In the genomic region with DNA sequence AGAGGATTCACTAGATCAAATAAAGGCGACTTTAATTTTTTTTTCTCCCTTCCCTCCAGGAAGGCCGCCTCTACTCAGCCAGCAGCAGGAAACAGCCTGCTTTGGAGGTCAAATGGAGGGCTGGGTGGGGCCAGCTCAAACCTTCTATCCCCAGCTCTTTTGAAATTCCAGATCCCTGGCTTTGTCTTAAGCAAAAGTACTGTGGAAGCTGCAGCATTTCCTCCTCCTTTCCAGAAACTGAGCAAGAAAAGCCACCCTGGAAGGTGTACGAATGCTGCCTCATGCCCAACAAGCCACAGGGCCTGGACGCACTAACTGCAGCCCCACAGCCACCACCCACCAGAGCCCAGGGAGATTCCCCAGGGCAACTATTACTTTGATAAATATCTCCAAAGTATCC, we compare ENCODE assay signal across 16 cellular contexts. TPM values are rescaled to one million over a fixed set of nuclear protein-coding genes. Genes with fewer than 3 reads are reported as not detected.
DNase-seq lines count a peak whose midpoint lies in the region; ATAC-seq and TF ChIP-seq lines count a peak whose summit lies in the region.
"Had no signal": no experiment of that assay in that cellular context is flagged by ENCODE, and none has a peak within 500 bp of the region (broad histone marks: within the 10 kb centered on the region; RNA-seq: fewer than 3 reads in every experiment).

No MANE protein-coding gene starts in this region.

- H3K27me3 ChIP-seq in hepatocyte = no peaks in the 10 kb centered on the region
- peaks cover 0 to 11% (median 0%) of the 10 kb centered on the region in 3 donors for H3K27me3 ChIP-seq in psoas muscle (ENCODE audit: insufficient read depth in 3 of 3, low read length in 2 of 3)
- H3K27me3 ChIP-seq: MG63 had no signal

- no peak overlapping the region for H3K4me2 ChIP-seq in hepatocyte

- no peak overlapping the region for H3K4me3 ChIP-seq in HEK293 (ENCODE audit: low read depth, low read length)
- no peak overlapping the region for H3K4me3 ChIP-seq in cardiac fibroblast (replicated peaks in 1 of 2; ENCODE audit: low read depth in 2 of 2, low read length in 2 of 2)
- no peak overlapping the region for H3K4me3 ChIP-seq in hepatocyte
- no peak overlapping the region for H3K4me3 ChIP-seq in psoas muscle
- H3K4me3 ChIP-seq: dorsolateral prefrontal cortex, MG63 had no signal

- 60% methylated on average over 4 of the region's 4 CpGs for WGBS in hepatocyte (ENCODE audit: low lambda C conversion rate, missing lambda C conversion rate)
- 47 to 60% (median 57%) methylated on average over 4 of the region's 4 CpGs for WGBS in psoas muscle, 3 donors

- H3K27ac ChIP-seq in HEK293 (ENCODE audit: extremely low read depth, low read depth, low read length) (no peak overlapping the region), hepatocyte (peak overlapping the region; percentile 71), psoas muscle (peak overlapping the region; percentile 1)

- H3K36me3 ChIP-seq in HEK293 (ENCODE audit: control insufficient read depth in 2 of 2, insufficient read depth in 1 of 2, low read length in 2 of 2) = peaks cover 10 to 11% of the 10 kb centered on the region in 2 experiments
- H3K36me3 ChIP-seq in hepatocyte (replicated peaks; ENCODE audit: insufficient read depth, low read depth) = no peaks in the 10 kb centered on the region
- H3K36me3 ChIP-seq in psoas muscle (ENCODE audit: insufficient read depth in 1 of 2, low read depth in 1 of 2) = no peaks in the 10 kb centered on the region

- ATAC-seq in psoas muscle (no peak), GM19455 (IDR thresholded peaks at IDR 0.05; ENCODE audit: unreplicated experiment) (no peak), GM19463 (IDR thresholded peaks at IDR 0.05; ENCODE audit: unreplicated experiment) (no peak), GM21737 (IDR thresholded peaks at IDR 0.05; ENCODE audit: unreplicated experiment) (no peak)

- H3K4me1 ChIP-seq in HEK293 (ENCODE audit: control insufficient read depth, insufficient read depth, low read length) = peaks cover 3% of the 10 kb centered on the region; the same call in 1 of the 2 replicates
- H3K4me1 ChIP-seq in hepatocyte (ENCODE audit: insufficient read depth) = no peaks in the 10 kb centered on the region
- no peaks in the 10 kb centered on the region for H3K4me1 ChIP-seq in psoas muscle

- CTCF ChIA-PET in HEK293 (lab: Yijun Ruan, JAX) = no interaction called here

- H3K9me3 ChIP-seq in HEK293 (ENCODE audit: control insufficient read depth, insufficient read depth, low read depth, low read length) = no peaks in the 10 kb centered on the region
- no peaks in the 10 kb centered on the region for H3K9me3 ChIP-seq in hepatocyte (ENCODE audit: low read depth)
- no peaks in the 10 kb centered on the region for H3K9me3 ChIP-seq in psoas muscle
- H3K9me3 ChIP-seq: MG63 had no signal

- peaks cover 7% of the 10 kb centered on the region for H3K79me2 ChIP-seq in hepatocyte

- DNase-seq in cardiac fibroblast (ENCODE audit: low read depth in 2 of 2) (peak; percentile 29 to 62), hepatocyte (ENCODE audit: low spot score) (peak; percentile 18), psoas muscle (no peak), ACHN (no peak)
- DNase-seq: activated CD4-positive, alpha-beta T cell treated with anti-CD3 and anti-CD28 coated beads, Interleukin-2, amount 10 ng/mL, durations not matched to agents 7 days and 5 days; C1 segment of cervical spinal cord; dorsolateral prefrontal cortex; HCEC 1CT; MG63; nucleus accumbens; stimulated activated CD4-positive, alpha-beta T cell treated with anti-CD3 and anti-CD28 coated beads, Interleukin-4, amount 100 ng/mL, for 24 hours had no signal

- no peaks in the 10 kb centered on the region for H4K20me1 ChIP-seq in hepatocyte (ENCODE audit: insufficient read depth, poor library complexity, severe bottlenecking)

- no peak overlapping the region for H2AFZ ChIP-seq in hepatocyte

- POLR2A ChIA-PET in HEK293 (lab: Yijun Ruan, JAX) = no interaction called here

- H3K9me2 ChIP-seq in hepatocyte (replicated peaks; ENCODE audit: insufficient read depth) = no peaks in the 10 kb centered on the region

- TF ChIP-seq CTCF in HEK293 (tag by site-specific recombination; IDR thresholded peaks at IDR 0.05) (no peak), cardiac fibroblast (IDR thresholded peaks at IDR 0.05; ENCODE audit: low read depth, low read length) (no peak), hepatocyte (IDR thresholded peaks at IDR 0.05; ENCODE audit: poor library complexity) (no peak), psoas muscle (IDR thresholded peaks at IDR 0.05) (no peak)

- intact Hi-C loops in psoas muscle (cut with DNase I) = no loop called here

- in situ Hi-C loops in ACHN (cut with HindIII; ENCODE audit: low pct_ligation_motif_present, low pct_unique_long_range_greater_than_20kb, low sequenced_read_pairs) = no loop called here

TF ChIP-seq in HEK293, 187 proteins besides CTCF, POLR2A, EP300 and RAD21:
- TF ChIP-seq TRIM28 (IDR thresholded peaks at IDR 0.05; ENCODE audit: borderline replicate concordance, low read length) (peak; percentile 66; the same call in 1 of the 2 replicates), ZNF548 (tag by site-specific recombination; IDR thresholded peaks at IDR 0.05) (no peak)
TF ChIP-seq in HEK293: peak in this region for 1.

RNA-seq across cellular contexts. Expression of a gene that starts 55.1 kb away (rescaled TPM):
- not detected in 2 replicates for total RNA-seq in hepatocyte
- not detected in 2 replicates for polyA plus RNA-seq in hepatocyte
- total RNA-seq in psoas muscle = not detected
- not detected for polyA plus RNA-seq in psoas muscle
- total RNA-seq: activated CD4-positive, alpha-beta T cell treated with anti-CD3 and anti-CD28 coated beads, Interleukin-2, amount 10 ng/mL, durations not matched to agents 7 days and 5 days; dorsolateral prefrontal cortex; NCI-H460 had no signal

Comparison
In these comparisons a context has a peak if more than half of its experiments do, and no peak if none do; other contexts are left out.
1. DNase-seq: peak in cardiac fibroblast (2 of 2) and hepatocyte (single experiment); none in psoas muscle (0 of 2) and ACHN (single experiment).